Comparison of ENCODE assay signal across 8 cellular contexts in genomic region chr17:2828396-2829038, GRCh38. TPM values are rescaled to one million over a fixed set of nuclear protein-coding genes. Genes with fewer than 3 reads are reported as not detected.
DNase-seq lines count a peak whose midpoint lies in the region; ATAC-seq, FAIRE-seq and TF ChIP-seq lines count a peak whose summit lies in the region.

No MANE protein-coding gene starts in this region.

- H3K4me3 Mint-ChIP-seq in glutamatergic neuron (ENCODE audit: unreplicated experiment) (peak overlapping the region; percentile 80), type B pancreatic cell (no peak overlapping the region)

- no peak overlapping the region for H3K4me3 ChIP-seq in pancreas

- intact Hi-C loops in pancreas (cut with DNase I), result loop anchor here in 1 of 3 donors (5.0 kb wide), 1 partner anchor 184 kb away; no protein-coding TSS in a partner anchor

- no peaks in the 10 kb centered on the region for H3K9me3 ChIP-seq in pancreas

- TF ChIP-seq EP300 in Ishikawa (IDR thresholded peaks at IDR 0.05; ENCODE audit: borderline replicate concordance), result 0 out of 2 replicates have a peak, but pooled peaks have one; percentile 15

- no peaks in the 10 kb centered on the region for H3K4me1 ChIP-seq in pancreas

- H3K4me1 Mint-ChIP-seq in glutamatergic neuron (ENCODE audit: low read depth, unreplicated experiment) (peaks cover 8% of the 10 kb centered on the region), type B pancreatic cell (ENCODE audit: unreplicated experiment) (no peaks in the 10 kb centered on the region)

- H3K27me3 Mint-ChIP-seq in glutamatergic neuron (ENCODE audit: unreplicated experiment) (peaks cover 3% of the 10 kb centered on the region), type B pancreatic cell (peaks cover 8% of the 10 kb centered on the region)

- no peaks in the 10 kb centered on the region for H3K27me3 ChIP-seq in pancreas

- peak; percentile 93 for TF ChIP-seq RAD21 in Ishikawa (IDR thresholded peaks at IDR 0.05; ENCODE audit: low read depth)

- no peak overlapping the region for H3K27ac ChIP-seq in pancreas

- in situ Hi-C loops in G401 (cut with HindIII; ENCODE audit: low sequenced_read_pairs), result no loop called here

- no peaks in the 10 kb centered on the region for H3K36me3 ChIP-seq in pancreas

- 21 to 22% methylated on average over 14 of the region's 14 CpGs for WGBS in pancreas, 2 donors

- ATAC-seq in pancreas, result peak; percentile 91 to 99 (median 94)
- no peak for ATAC-seq in HG02884 (IDR thresholded peaks at IDR 0.05; ENCODE audit: unreplicated experiment)

- H3K9me3 Mint-ChIP-seq in glutamatergic neuron (ENCODE audit: unreplicated experiment) (peaks cover 12% of the 10 kb centered on the region), type B pancreatic cell (no peaks in the 10 kb centered on the region)

- DNase-seq in G401 (ENCODE audit: low spot score) (peak; percentile 78), SK-N-DZ (ENCODE audit: low spot score) (peak; percentile 81), glutamatergic neuron (peak; percentile 93), pancreas (peak; percentile 61 to 97 (median 82)), type B pancreatic cell (ENCODE audit: extremely low spot score, unreplicated experiment) (peak; percentile 88)
- DNase-seq in activated naive CD4-positive, alpha-beta T cell treated with Interleukin-2 at 50 U/mL for 16 hours, result peak; percentile 81

- H3K36me3 Mint-ChIP-seq in glutamatergic neuron (ENCODE audit: unreplicated experiment) (no peaks in the 10 kb centered on the region), type B pancreatic cell (no peaks in the 10 kb centered on the region)

- no peak for FAIRE-seq in pancreas (lab: Jason Lieb, UNC)

- TF ChIP-seq CTCF in glutamatergic neuron (IDR thresholded peaks at IDR 0.05; ENCODE audit: partially characterized antibody, unreplicated experiment) (peak; percentile 94), pancreas (IDR thresholded peaks at IDR 0.05) (peak; percentile 87 to 95 (median 90)), type B pancreatic cell (conservative IDR thresholded peaks at IDR 0.05) (peak; percentile 94)

- H3K27ac Mint-ChIP-seq in glutamatergic neuron (ENCODE audit: unreplicated experiment) (no peak overlapping the region), type B pancreatic cell (no peak overlapping the region)

TF ChIP-seq in Ishikawa, 13 proteins besides CTCF, POLR2A, EP300 and RAD21:
- TF ChIP-seq EGR1 (IDR thresholded peaks at IDR 0.05) (no peak), FOXM1 (IDR thresholded peaks at IDR 0.05; ENCODE audit: borderline replicate concordance, low read depth) (no peak), MAX (IDR thresholded peaks at IDR 0.05) (peak; percentile 60), YY1 (IDR thresholded peaks at IDR 0.05; ENCODE audit: low read depth) (0 out of 2 replicates have a peak, but pooled peaks have one; percentile 27)
- TF ChIP-seq, protein P1, sequence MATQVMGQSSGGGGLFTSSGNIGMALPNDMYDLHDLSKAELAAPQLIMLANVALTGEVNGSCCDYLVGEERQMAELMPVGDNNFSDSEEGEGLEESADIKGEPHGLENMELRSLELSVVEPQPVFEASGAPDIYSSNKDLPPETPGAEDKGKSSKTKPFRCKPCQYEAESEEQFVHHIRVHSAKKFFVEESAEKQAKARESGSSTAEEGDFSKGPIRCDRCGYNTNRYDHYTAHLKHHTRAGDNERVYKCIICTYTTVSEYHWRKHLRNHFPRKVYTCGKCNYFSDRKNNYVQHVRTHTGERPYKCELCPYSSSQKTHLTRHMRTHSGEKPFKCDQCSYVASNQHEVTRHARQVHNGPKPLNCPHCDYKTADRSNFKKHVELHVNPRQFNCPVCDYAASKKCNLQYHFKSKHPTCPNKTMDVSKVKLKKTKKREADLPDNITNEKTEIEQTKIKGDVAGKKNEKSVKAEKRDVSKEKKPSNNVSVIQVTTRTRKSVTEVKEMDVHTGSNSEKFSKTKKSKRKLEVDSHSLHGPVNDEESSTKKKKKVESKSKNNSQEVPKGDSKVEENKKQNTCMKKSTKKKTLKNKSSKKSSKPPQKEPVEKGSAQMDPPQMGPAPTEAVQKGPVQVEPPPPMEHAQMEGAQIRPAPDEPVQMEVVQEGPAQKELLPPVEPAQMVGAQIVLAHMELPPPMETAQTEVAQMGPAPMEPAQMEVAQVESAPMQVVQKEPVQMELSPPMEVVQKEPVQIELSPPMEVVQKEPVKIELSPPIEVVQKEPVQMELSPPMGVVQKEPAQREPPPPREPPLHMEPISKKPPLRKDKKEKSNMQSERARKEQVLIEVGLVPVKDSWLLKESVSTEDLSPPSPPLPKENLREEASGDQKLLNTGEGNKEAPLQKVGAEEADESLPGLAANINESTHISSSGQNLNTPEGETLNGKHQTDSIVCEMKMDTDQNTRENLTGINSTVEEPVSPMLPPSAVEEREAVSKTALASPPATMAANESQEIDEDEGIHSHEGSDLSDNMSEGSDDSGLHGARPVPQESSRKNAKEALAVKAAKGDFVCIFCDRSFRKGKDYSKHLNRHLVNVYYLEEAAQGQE (IDR thresholded peaks at IDR 0.05; ENCODE audit: low read depth), result no peak

RNA-seq across cellular contexts. Expression of gene RAP1GAP2, which starts 32.3 kb away (rescaled TPM):
- 1.9 and 6.0 TPM in 2 replicates for total RNA-seq in G401 (2014; rRNA removed; shearing (Covaris generic))
- polyA plus RNA-seq in SK-N-DZ (2014; cell fraction: cytosol; rRNA removed), result 11.6 and 12.0 TPM in 2 replicates
- 32.4 and 37.7 TPM in 2 replicates for polyA plus RNA-seq in SK-N-DZ (2014; cell fraction: nucleus; rRNA removed)
- total RNA-seq in glutamatergic neuron (ENCODE audit: unreplicated experiment) (86.0 TPM), pancreas (10 to 100 TPM; 35.2 to 48.0 (median 43.0) TPM), type B pancreatic cell (ENCODE audit: low replicate concordance) (49.7 and 74.2 TPM in 2 replicates)
- 10 to 100 TPM; 29.7 to 51.2 TPM for polyA plus RNA-seq in pancreas
